In the genomic region with DNA sequence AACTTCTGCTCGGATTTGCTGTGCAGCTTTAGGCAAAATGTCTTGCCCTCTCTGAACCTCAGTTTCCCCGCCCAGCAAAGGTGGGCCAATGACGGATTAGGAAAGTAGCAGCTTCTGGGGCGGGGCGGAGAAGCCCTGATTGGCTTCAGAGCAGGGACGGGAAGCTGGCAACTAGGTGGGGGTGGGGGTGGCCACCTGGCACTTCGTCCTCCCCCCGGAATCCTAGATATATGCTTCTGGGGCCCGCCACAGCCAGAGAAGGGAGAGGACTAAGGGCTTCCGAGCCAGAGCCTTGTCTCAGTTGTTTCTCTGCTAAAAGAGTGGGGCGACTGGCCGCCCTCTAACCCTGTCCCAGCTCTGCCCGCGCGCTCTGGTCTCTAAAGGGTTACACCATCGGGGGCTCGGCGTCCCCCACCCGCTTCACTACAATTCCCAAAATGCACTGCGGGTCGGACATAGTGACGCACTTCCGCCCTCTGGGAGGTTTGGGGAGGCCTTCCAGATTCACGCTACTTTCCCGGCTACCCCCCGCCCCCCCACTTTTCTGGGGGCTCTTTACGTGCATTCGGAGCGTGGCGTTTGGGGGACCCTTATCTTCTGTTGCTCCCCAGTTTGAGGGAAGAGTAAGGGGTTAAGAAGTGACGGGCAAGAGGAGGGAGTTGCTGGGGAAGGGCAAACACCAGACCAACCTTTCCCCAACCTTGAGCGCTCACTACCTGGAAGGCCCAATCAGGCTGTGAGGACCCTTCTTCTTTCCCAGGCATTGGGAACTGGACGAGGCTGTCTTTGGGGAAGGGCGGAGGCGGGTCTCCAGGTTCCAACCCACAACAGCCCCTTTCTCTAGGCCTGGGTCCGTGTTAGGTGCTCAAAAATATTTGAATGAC, we compare ENCODE assay signal across 8 cellular contexts. TPM values are rescaled to one million over a fixed set of nuclear protein-coding genes. Genes with fewer than 3 reads are reported as not detected.
DNase-seq lines count a peak whose midpoint lies in the region; ATAC-seq, FAIRE-seq and TF ChIP-seq lines count a peak whose summit lies in the region.

No MANE protein-coding gene starts in this region.

- H3K4me1 ChIP-seq in right atrium auricular region: peaks cover 0 to 44% of the 10 kb centered on the region in 2 donors
- H3K4me1 ChIP-seq in psoas muscle: peaks cover 29% of the 10 kb centered on the region
- no peaks in the 10 kb centered on the region for H3K4me1 ChIP-seq in urinary bladder (ENCODE audit: insufficient read depth)

- H3K36me3 ChIP-seq in right atrium auricular region: peaks cover 10% of the 10 kb centered on the region
- H3K36me3 ChIP-seq in psoas muscle (ENCODE audit: insufficient read depth in 1 of 2, low read depth in 1 of 2): peaks cover 0 to 26% of the 10 kb centered on the region in 2 donors
- H3K36me3 ChIP-seq in urinary bladder (ENCODE audit: insufficient read depth): no peaks in the 10 kb centered on the region

- H3K4me3 ChIP-seq in right atrium auricular region: peak overlapping the region; percentile 74 to 84
- peak overlapping the region; percentile 87 for H3K4me3 ChIP-seq in psoas muscle
- H3K4me3 ChIP-seq in urinary bladder (ENCODE audit: low read depth, low read length): peak overlapping the region; percentile 87

- TF ChIP-seq CTCF in right atrium auricular region (IDR thresholded peaks at IDR 0.05): no peak
- no peak for TF ChIP-seq CTCF in psoas muscle (IDR thresholded peaks at IDR 0.05)

- peaks cover 3% of the 10 kb centered on the region for H3K36me3 Mint-ChIP-seq in T-helper 17 cell (ENCODE audit: low read depth)

- H3K4me3 Mint-ChIP-seq in T-helper 17 cell: peak overlapping the region; percentile 98

- peak overlapping the region; percentile 98 for H3K27ac Mint-ChIP-seq in T-helper 17 cell

- no peaks in the 10 kb centered on the region for H3K27me3 Mint-ChIP-seq in T-helper 17 cell

- intact Hi-C loops in psoas muscle (cut with DNase I): loop anchor here in 1 of 2 donors (5.0 kb wide), 1 partner anchor 111 kb away; a partner anchor contains a TSS

- FAIRE-seq in GM12891 (lab: Jason Lieb, UNC): peak; percentile 99

- peak; percentile 71; the same call in 1 of the 2 replicates for TF ChIP-seq POLR2A in GM12891 (IDR thresholded peaks at IDR 0.05; ENCODE audit: low read depth, low read length)

- H3K4me1 Mint-ChIP-seq in T-helper 17 cell: peaks cover 19% of the 10 kb centered on the region

- no peaks in the 10 kb centered on the region for H3K27me3 ChIP-seq in right atrium auricular region
- no peaks in the 10 kb centered on the region for H3K27me3 ChIP-seq in psoas muscle (ENCODE audit: insufficient read depth in 3 of 3, low read length in 2 of 3)

- ATAC-seq in HG02870 (IDR thresholded peaks at IDR 0.05; ENCODE audit: unreplicated experiment) (peak; percentile 64), T-helper 17 cell (peak; percentile 77), psoas muscle (peak; percentile 89 to 94 (median 90))

- H3K9me3 ChIP-seq in T-helper 17 cell (ENCODE audit: control insufficient read depth, low read length, poor library complexity, severe bottlenecking) (no peaks in the 10 kb centered on the region), right atrium auricular region (no peaks in the 10 kb centered on the region), psoas muscle (no peaks in the 10 kb centered on the region)

- 1 to 3% (median 3%) methylated on average over 35 to 36 of the region's 36 CpGs for WGBS in psoas muscle, 3 donors
- 4% methylated on average over 36 of the region's 36 CpGs for WGBS in urinary bladder

- H3K27ac ChIP-seq in right atrium auricular region (peak overlapping the region; percentile 90 to 93), psoas muscle (peak overlapping the region; percentile 86), urinary bladder (ENCODE audit: low read depth) (peak overlapping the region; percentile 84)

- DNase-seq in GM12891 (ENCODE audit: insufficient read length, low spot score) (peak; percentile 86), NCI-H187 (lab: John Stamatoyannopoulos, UW) (peak; percentile 78 to 83), T-helper 17 cell (peak; percentile 73 to 82 (median 78)), anterior cingulate cortex (lab: John Stamatoyannopoulos, UW) (peak; percentile 57 to 93 (median 87)), right atrium auricular region (ENCODE audit: low spot score) (peak; percentile 95), psoas muscle (peak; percentile 89 to 94)

TF ChIP-seq in GM12891, 5 proteins besides CTCF, POLR2A, EP300 and RAD21:
- no peak for TF ChIP-seq PAX5 (IDR thresholded peaks at IDR 0.05; ENCODE audit: insufficient read depth, low read length, severe bottlenecking)
- peak; percentile 76; the same call in 1 of the 2 replicates for TF ChIP-seq TAF1 (IDR thresholded peaks at IDR 0.05; ENCODE audit: low read depth, low read length)
- peak; percentile 50; the same call in 1 of the 2 replicates for TF ChIP-seq POLR2AphosphoS5 (IDR thresholded peaks at IDR 0.05; ENCODE audit: low read depth, low read length)
- TF ChIP-seq SPI1 (IDR thresholded peaks at IDR 0.05; ENCODE audit: low read depth, low read length): peak; percentile 51; the same call in 1 of the 2 replicates
- TF ChIP-seq POU2F2 (IDR thresholded peaks at IDR 0.05; ENCODE audit: low read depth, low read length): peak; percentile 45; the same call in 1 of the 2 replicates

RNA-seq across cellular contexts. Expression of a gene that starts 0.7 kb away (rescaled TPM):
- 3.9 TPM for polyA plus RNA-seq in GM12891 (2012; ENCODE audit: low read depth, missing spikeins)
- total RNA-seq in T-helper 17 cell: 10 to 100 TPM; 16.0 to 18.7 TPM
- total RNA-seq in right atrium auricular region: 10 to 100 TPM; 24.2 to 30.5 TPM
- total RNA-seq in psoas muscle: 10 to 100 TPM; 16.2 to 25.4 (median 21.1) TPM
- polyA plus RNA-seq in psoas muscle: 10 to 100 TPM; 12.6 to 17.6 (median 14.2) TPM
- total RNA-seq in urinary bladder: 18.2 TPM
- polyA plus RNA-seq in urinary bladder: 30.2 TPM

RNA-seq across cellular contexts. Expression of a gene that starts 15.7 kb away (rescaled TPM):
- 3.3 TPM for polyA plus RNA-seq in GM12891 (2012; ENCODE audit: low read depth, missing spikeins)
- total RNA-seq in T-helper 17 cell: 1 to 10 TPM; 7.1 to 7.5 TPM
- 1 to 10 TPM; 6.0 to 7.2 TPM for total RNA-seq in right atrium auricular region
- 10 to 100 TPM; 11.3 to 14.8 (median 13.1) TPM for total RNA-seq in psoas muscle
- 10 to 100 TPM; 10.6 to 20.7 (median 11.0) TPM for polyA plus RNA-seq in psoas muscle
- 1.3 TPM for total RNA-seq in urinary bladder
- 8.2 TPM for polyA plus RNA-seq in urinary bladder

RNA-seq across cellular contexts. Expression of a gene that starts 22.5 kb away (rescaled TPM):
- 0.05 TPM for polyA plus RNA-seq in GM12891 (2012; ENCODE audit: low read depth, missing spikeins)
- total RNA-seq in T-helper 17 cell (not detected), right atrium auricular region (not detected), psoas muscle (not detected), urinary bladder (not detected)
- polyA plus RNA-seq in psoas muscle (under 1 TPM; 0.05 to 0.35 (median 0.23) TPM), urinary bladder (0.11 TPM)

RNA-seq across cellular contexts. Expression of a gene that starts 23.7 kb away (rescaled TPM):
- 51.0 TPM for polyA plus RNA-seq in GM12891 (2012; ENCODE audit: low read depth, missing spikeins)
- total RNA-seq in T-helper 17 cell (10 to 100 TPM; 75.5 to 81.6 TPM), right atrium auricular region (10 to 100 TPM; 16.4 to 20.6 TPM), psoas muscle (10 to 100 TPM; 47.6 to 80.3 (median 56.8) TPM), urinary bladder (22.5 TPM)
- polyA plus RNA-seq in psoas muscle (10 to 100 TPM; 27.6 to 37.3 (median 36.6) TPM), urinary bladder (38.9 TPM)

RNA-seq across cellular contexts. Expression of a gene that starts 27.9 kb away (rescaled TPM):
- polyA plus RNA-seq in GM12891 (2012; ENCODE audit: low read depth, missing spikeins): not detected
- total RNA-seq in T-helper 17 cell (not detected), right atrium auricular region (not detected), psoas muscle (not detected), urinary bladder (not detected)
- polyA plus RNA-seq in psoas muscle (not detected), urinary bladder (not detected)

Comparison
In these comparisons a context has a peak if more than half of its experiments do, and no peak if none do; other contexts are left out.
1. Peak in every context shown above with its lines: DNase-seq, ATAC-seq, H3K4me3 ChIP-seq and H3K27ac ChIP-seq.